In genomic region chr16:58243528-58244004, GRCh38 we compare ENCODE assay signal across 10 cellular contexts. TPM values are rescaled to one million over a fixed set of nuclear protein-coding genes. Genes with fewer than 3 reads are reported as not detected.
DNase-seq lines count a peak whose midpoint lies in the region; ATAC-seq and TF ChIP-seq lines count a peak whose summit lies in the region.
"Had no signal": no experiment of that assay in that cellular context is flagged by ENCODE, and none has a peak within 500 bp of the region (broad histone marks: within the 10 kb centered on the region; RNA-seq: fewer than 3 reads in every experiment).

No MANE protein-coding gene starts in this region.

- H3K27ac ChIP-seq in body of pancreas (peak overlapping the region in 2 of 4 donors; percentile 35 to 68), suprapubic skin (no peak overlapping the region)
- H3K27ac ChIP-seq: breast epithelium had no signal

- H3K27me3 ChIP-seq in body of pancreas: no peaks in the 10 kb centered on the region
- H3K27me3 ChIP-seq in suprapubic skin: peaks cover 6% of the 10 kb centered on the region

- ATAC-seq in GM19455 (IDR thresholded peaks at IDR 0.05; ENCODE audit: unreplicated experiment): peak; percentile 96
- peak; percentile 99 for ATAC-seq in HG03108 (IDR thresholded peaks at IDR 0.05; ENCODE audit: unreplicated experiment)
- ATAC-seq in body of pancreas: peak; percentile 87

- intact Hi-C loops in body of pancreas (cut with DNase I) (no loop called here), posterior vena cava (cut with DNase I) (no loop called here)

- TF ChIP-seq EP300 in suprapubic skin (IDR thresholded peaks at IDR 0.05): no peak

- DNase-seq in body of pancreas (peak; percentile 20 to 69 (median 50)), suprapubic skin (ENCODE audit: low spot score in 2 of 2) (no peak), NK-92 (lab: John Stamatoyannopoulos, UW; ENCODE audit: unreplicated experiment) (no peak), A172 (ENCODE audit: low spot score) (no peak), posterior vena cava (ENCODE audit: low spot score) (no peak)
- DNase-seq: GDM1 had no signal

- TF ChIP-seq POLR2A in body of pancreas (IDR thresholded peaks at IDR 0.05) (no peak), suprapubic skin (IDR thresholded peaks at IDR 0.05) (no peak)

- WGBS in body of pancreas, 2 donors: 22 to 25% methylated on average over 8 of the region's 8 CpGs
- WGBS in suprapubic skin: 61% methylated on average over 8 of the region's 8 CpGs

- H3K4me1 ChIP-seq in body of pancreas: no peaks in the 10 kb centered on the region
- no peaks in the 10 kb centered on the region for H3K4me1 ChIP-seq in suprapubic skin
- H3K4me1 ChIP-seq: breast epithelium had no signal

- TF ChIP-seq CTCF in GM12875 (IDR thresholded peaks at IDR 0.05; ENCODE audit: borderline replicate concordance, insufficient read depth, low read depth, low read length) (0 out of 2 replicates have a peak, but pooled peaks have one; percentile 22), body of pancreas (IDR thresholded peaks at IDR 0.05) (peak in 4 of 7 experiments; percentile 28 to 40 (median 30)), suprapubic skin (IDR thresholded peaks at IDR 0.05) (no peak)

- H3K36me3 ChIP-seq in body of pancreas (replicated peaks in 1 of 2; ENCODE audit: insufficient read depth in 1 of 2, low read depth in 2 of 2) (no peaks in the 10 kb centered on the region), suprapubic skin (no peaks in the 10 kb centered on the region)
- H3K36me3 ChIP-seq: breast epithelium had no signal

- H3K4me3 ChIP-seq in GM12875 (ENCODE audit: low read depth, low read length) (peak overlapping the region; percentile 18), body of pancreas (no peak overlapping the region), suprapubic skin (no peak overlapping the region)
- H3K4me3 ChIP-seq: breast epithelium had no signal

- H3K9me3 ChIP-seq in body of pancreas (no peaks in the 10 kb centered on the region), suprapubic skin (no peaks in the 10 kb centered on the region)
- H3K9me3 ChIP-seq: breast epithelium had no signal

RNA-seq across cellular contexts. Expression of gene CSNK2A2, which starts 45.7 kb away (rescaled TPM):
- total RNA-seq in body of pancreas (10 to 100 TPM; 27.7 to 30.1 TPM), suprapubic skin (100 to 1,000 TPM in 1 of 4 donors, 10 to 100 TPM in 3; 53.3 to 112 (median 70.0) TPM), posterior vena cava (10 to 100 TPM; 39.9 to 41.8 TPM)
- 10.1 and 13.7 TPM in 2 replicates for total RNA-seq in A172 (2014; rRNA removed; shearing (Covaris generic))

RNA-seq across cellular contexts. Expression of gene PRSS54, which starts 51.3 kb away (rescaled TPM):
- not detected for total RNA-seq in body of pancreas
- not detected for total RNA-seq in suprapubic skin
- not detected in 2 replicates for total RNA-seq in A172 (2014; rRNA removed; shearing (Covaris generic))
- total RNA-seq in posterior vena cava: not detected
- total RNA-seq: breast epithelium had no signal

Comparison
In these comparisons a context has a peak if more than half of its experiments do, and no peak if none do; other contexts are left out.
1. CTCF ChIP-seq: peak in GM12875 (single experiment) and body of pancreas (4 of 7); none in suprapubic skin (0 of 2).
2. DNase-seq: peak in body of pancreas (4 of 4); none in suprapubic skin (0 of 2), NK-92 (single experiment), A172 (single experiment) and posterior vena cava (single experiment).
3. Peak in every context shown above with its lines, with median percentiles within 50 percentile points of each other: ATAC-seq.